12 cellular contexts compared by ENCODE assay signal in the genomic region with DNA sequence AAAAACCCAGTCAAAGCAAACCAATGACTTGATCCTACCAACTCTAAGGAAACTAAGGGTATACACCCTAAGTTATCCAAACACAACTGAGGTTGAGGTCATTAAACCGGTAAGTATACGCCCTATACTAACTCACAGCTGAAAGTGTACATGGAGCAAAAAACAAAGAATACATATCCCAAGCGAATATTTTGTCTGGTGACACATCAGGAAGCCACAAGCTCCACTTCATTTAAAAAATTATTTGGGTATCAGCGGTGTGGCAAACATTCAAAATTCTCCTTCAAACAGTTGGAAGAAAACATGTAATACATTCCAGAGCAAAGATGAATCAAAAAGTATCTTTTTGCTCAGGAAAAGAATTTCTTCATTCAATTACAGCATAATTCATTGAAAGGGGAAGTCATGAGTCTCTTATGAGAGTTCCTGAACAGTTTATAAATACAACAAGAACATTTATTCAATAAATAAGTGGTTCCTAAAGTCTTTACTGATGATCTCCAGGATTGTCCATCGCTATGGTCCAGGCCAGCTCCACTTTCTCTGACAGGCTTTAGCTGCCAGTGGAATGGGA. TPM values are rescaled to one million over a fixed set of nuclear protein-coding genes. Genes with fewer than 3 reads are reported as not detected.
A peak's percentile ranks its signal among the peaks of the same experiment; 100 is the strongest.
DNase-seq lines count a peak whose midpoint lies in the region; ATAC-seq and TF ChIP-seq lines count a peak whose summit lies in the region.
"Had no signal": no experiment of that assay in that cellular context is flagged by ENCODE, and none has a peak within 500 bp of the region (broad histone marks: within the 10 kb centered on the region; RNA-seq: fewer than 3 reads in every experiment).

No MANE protein-coding gene starts in this region.

- H3K4me3 ChIP-seq in CD4-positive, CD25-positive, alpha-beta regulatory T cell (ENCODE audit: low read depth, low read length) = peak overlapping the region; percentile 60
- H3K4me3 ChIP-seq in GM23248 (no peak overlapping the region), MG63 (no peak overlapping the region)
- H3K4me3 ChIP-seq: breast epithelium, prostate gland had no signal

- H3K4me3 Mint-ChIP-seq in CD4-positive, CD25-positive, alpha-beta regulatory T cell = peak overlapping the region in 3 of 4 donors; percentile 24 to 64 (median 44)
- H3K4me3 Mint-ChIP-seq in activated naive CD8-positive, alpha-beta T cell treated with anti-CD3 and anti-CD28 coated beads for 36 hours = peak overlapping the region; percentile 37
- H3K4me3 Mint-ChIP-seq in natural killer cell (peak overlapping the region; percentile 49), Calu3 (ENCODE audit: low read depth, unreplicated experiment) (no peak overlapping the region)
- H3K4me3 Mint-ChIP-seq: mesothelial cell of epicardium had no signal

- no TSS peak for BruUV-seq in Calu3 (replicated peaks; lab: Mats Ljungman, UMichigan)

- peaks cover 65% of the 10 kb centered on the region for H3K4me1 ChIP-seq in CD4-positive, CD25-positive, alpha-beta regulatory T cell (ENCODE audit: control insufficient read depth, insufficient read depth, low read length, poor library complexity, severe bottlenecking)
- H3K4me1 ChIP-seq in GM23248 (ENCODE audit: insufficient read depth) = no peaks in the 10 kb centered on the region
- H3K4me1 ChIP-seq: breast epithelium, prostate gland had no signal

- ATAC-seq in CD4-positive, CD25-positive, alpha-beta regulatory T cell (ENCODE audit: low read depth in 2 of 2) = no peak
- ATAC-seq in natural killer cell = no peak

- peaks cover 0 to 4% (median 0%) of the 10 kb centered on the region in 7 donors for H3K9me3 Mint-ChIP-seq in CD4-positive, CD25-positive, alpha-beta regulatory T cell
- peaks cover 11% of the 10 kb centered on the region for H3K9me3 Mint-ChIP-seq in activated naive CD8-positive, alpha-beta T cell treated with anti-CD3 and anti-CD28 coated beads for 36 hours
- H3K9me3 Mint-ChIP-seq in natural killer cell (no peaks in the 10 kb centered on the region), Calu3 (ENCODE audit: low read depth, unreplicated experiment) (no peaks in the 10 kb centered on the region)
- H3K9me3 Mint-ChIP-seq: mesothelial cell of epicardium had no signal

- TF ChIP-seq CTCF in natural killer cell (IDR thresholded peaks at IDR 0.05) (no peak), Calu3 (IDR thresholded peaks at IDR 0.05; ENCODE audit: unreplicated experiment) (no peak)

- H3F3A ChIP-seq in GM23248 (ENCODE audit: insufficient read depth) = no peaks in the 10 kb centered on the region

- no peaks in the 10 kb centered on the region for H3K79me2 ChIP-seq in GM23248 (ENCODE audit: insufficient read depth)

- peaks cover 6 to 45% (median 21%) of the 10 kb centered on the region in 4 donors for H3K4me1 Mint-ChIP-seq in CD4-positive, CD25-positive, alpha-beta regulatory T cell
- peaks cover 32% of the 10 kb centered on the region for H3K4me1 Mint-ChIP-seq in activated naive CD8-positive, alpha-beta T cell treated with anti-CD3 and anti-CD28 coated beads for 36 hours
- peaks cover 38 to 39% of the 10 kb centered on the region in 2 donors for H3K4me1 Mint-ChIP-seq in natural killer cell
- no peaks in the 10 kb centered on the region for H3K4me1 Mint-ChIP-seq in Calu3 (ENCODE audit: low read depth, unreplicated experiment)

- H3K27ac ChIP-seq in CD4-positive, CD25-positive, alpha-beta regulatory T cell (ENCODE audit: insufficient read depth, low read length, poor library complexity, severe bottlenecking) = peak overlapping the region; percentile 88
- no peak overlapping the region for H3K27ac ChIP-seq in GM23248
- H3K27ac ChIP-seq: breast epithelium had no signal

- 67 to 70% methylated on average over 5 of the region's 5 CpGs for WGBS in GM23248 (ENCODE audit: low coverage in 1 of 2, low lambda C conversion rate in 2 of 2, missing lambda C conversion rate in 2 of 2), 2 experiments

- H3K36me3 Mint-ChIP-seq in CD4-positive, CD25-positive, alpha-beta regulatory T cell = peaks cover 21% of the 10 kb centered on the region
- H3K36me3 Mint-ChIP-seq in activated naive CD8-positive, alpha-beta T cell treated with anti-CD3 and anti-CD28 coated beads for 36 hours = peaks cover 66% of the 10 kb centered on the region
- H3K36me3 Mint-ChIP-seq in natural killer cell = no peaks in the 10 kb centered on the region
- H3K36me3 Mint-ChIP-seq in Calu3 (ENCODE audit: insufficient read depth, unreplicated experiment) = no peaks in the 10 kb centered on the region

- intact Hi-C loops in natural killer cell (cut with micrococcal nuclease) = loop anchor here (10.0 kb wide), 1 partner anchor 225 kb away; no protein-coding TSS in a partner anchor
- intact Hi-C loops in Calu3 (cut with micrococcal nuclease; ENCODE audit: unreplicated experiment) = no loop called here

- no peaks in the 10 kb centered on the region for H3K9me2 ChIP-seq in GM23248 (ENCODE audit: insufficient read depth)

- no peak overlapping the region for H3K4me2 ChIP-seq in GM23248 (ENCODE audit: unreplicated experiment)

- H3K9ac ChIP-seq in GM23248 = no peak overlapping the region

- H3K27me3 ChIP-seq in CD4-positive, CD25-positive, alpha-beta regulatory T cell (ENCODE audit: control insufficient read depth, insufficient read depth, low read length) = no peaks in the 10 kb centered on the region
- H3K27me3 ChIP-seq in GM23248 (replicated peaks; ENCODE audit: insufficient read depth) = peaks cover 18% of the 10 kb centered on the region
- no peaks in the 10 kb centered on the region for H3K27me3 ChIP-seq in MG63
- H3K27me3 ChIP-seq: breast epithelium had no signal

- DNase-seq in CD4-positive, CD25-positive, alpha-beta regulatory T cell = no peak
- peak; percentile 50 for DNase-seq in GM23248
- DNase-seq in activated naive CD8-positive, alpha-beta T cell treated with anti-CD3 and anti-CD28 coated beads for 36 hours = no peak
- DNase-seq in natural killer cell = no peak
- no peak for DNase-seq in Calu3
- DNase-seq in kidney tubule cell (ENCODE audit: low spot score) = no peak
- DNase-seq in MG63 = no peak
- DNase-seq: erythroblast, NCI-H446 treated with DMSO at 0.1 percent for 48 hours had no signal

- H3K27me3 Mint-ChIP-seq in CD4-positive, CD25-positive, alpha-beta regulatory T cell = no peaks in the 10 kb centered on the region
- H3K27me3 Mint-ChIP-seq in activated naive CD8-positive, alpha-beta T cell treated with anti-CD3 and anti-CD28 coated beads for 36 hours = no peaks in the 10 kb centered on the region
- H3K27me3 Mint-ChIP-seq in natural killer cell (ENCODE audit: low read depth in 2 of 2) (peaks cover 3 to 11% of the 10 kb centered on the region in 2 donors), Calu3 (ENCODE audit: unreplicated experiment) (no peaks in the 10 kb centered on the region)

- H3K9me3 ChIP-seq in CD4-positive, CD25-positive, alpha-beta regulatory T cell (ENCODE audit: control insufficient read depth in 2 of 2, low read length in 2 of 2) = no peaks in the 10 kb centered on the region
- H3K9me3 ChIP-seq in GM23248 (ENCODE audit: low read depth) (no peaks in the 10 kb centered on the region), MG63 (no peaks in the 10 kb centered on the region)
- H3K9me3 ChIP-seq: breast epithelium, prostate gland had no signal

- no peak overlapping the region for H2AFZ ChIP-seq in GM23248

- peaks cover 37% of the 10 kb centered on the region for H3K36me3 ChIP-seq in CD4-positive, CD25-positive, alpha-beta regulatory T cell (ENCODE audit: control insufficient read depth, insufficient read depth, low read length)
- H3K36me3 ChIP-seq in GM23248 (ENCODE audit: low read depth) (no peaks in the 10 kb centered on the region), MG63 (no peaks in the 10 kb centered on the region)
- H3K36me3 ChIP-seq: breast epithelium, prostate gland had no signal

- no peaks in the 10 kb centered on the region for H4K20me1 ChIP-seq in GM23248 (ENCODE audit: insufficient read depth)

- CTCF ChIA-PET in Calu3 (lab: Charles Lee) = no interaction called here

- H3K27ac Mint-ChIP-seq in CD4-positive, CD25-positive, alpha-beta regulatory T cell = peak overlapping the region in 2 of 3 donors; percentile 89 to 93
- no peak overlapping the region for H3K27ac Mint-ChIP-seq in activated naive CD8-positive, alpha-beta T cell treated with anti-CD3 and anti-CD28 coated beads for 36 hours
- H3K27ac Mint-ChIP-seq in natural killer cell = peak overlapping the region in 1 of 2 donors; percentile 34
- H3K27ac Mint-ChIP-seq in Calu3 (ENCODE audit: unreplicated experiment) = no peak overlapping the region
- H3K27ac Mint-ChIP-seq: mesothelial cell of epicardium had no signal

- in situ Hi-C loops in GM23248 (cut with MboI) = no loop called here

RNA-seq across cellular contexts. Expression of a gene that starts 4.5 kb away (rescaled TPM):
- 71.5 TPM for total RNA-seq in CD4-positive, CD25-positive, alpha-beta regulatory T cell
- polyA plus RNA-seq in CD4-positive, CD25-positive, alpha-beta regulatory T cell = 100 to 1,000 TPM; 169 to 200 (median 174) TPM
- total RNA-seq in GM23248 (2014; rRNA removed; shearing (Covaris generic)) = not detected in 2 replicates
- not detected in 2 replicates for polyA plus RNA-seq in GM23248 (2016; fragmentation: Nextera tagmentation; extraction: Ambion mirVana)
- total RNA-seq in activated naive CD8-positive, alpha-beta T cell treated with anti-CD3 and anti-CD28 coated beads for 36 hours = 100 to 1,000 TPM; 148 to 150 TPM
- total RNA-seq in natural killer cell (10 to 100 TPM in 2 of 3 donors, 1 to 10 TPM in 1; 7.1 to 27.8 (median 12.8) TPM), Calu3 (2022) (0.07 TPM in 1 of 2 replicates, not detected in the other)
- total RNA-seq in MG63 (2014; rRNA removed; shearing (Covaris generic); ENCODE audit: low replicate concordance) = not detected in 2 replicates
- total RNA-seq: mesothelial cell of epicardium had no signal

RNA-seq across cellular contexts. Expression of a gene that starts 22.8 kb away (rescaled TPM):
- 16.1 TPM for total RNA-seq in CD4-positive, CD25-positive, alpha-beta regulatory T cell
- polyA plus RNA-seq in CD4-positive, CD25-positive, alpha-beta regulatory T cell = 10 to 100 TPM in 1 of 4 donors, 1 to 10 TPM in 3; 4.5 to 12.2 (median 6.3) TPM
- total RNA-seq in GM23248 (2014; rRNA removed; shearing (Covaris generic)) = 1.3 and 2.4 TPM in 2 replicates
- 0.72 and 0.78 TPM in 2 replicates for polyA plus RNA-seq in GM23248 (2016; fragmentation: Nextera tagmentation; extraction: Ambion mirVana)
- total RNA-seq in activated naive CD8-positive, alpha-beta T cell treated with anti-CD3 and anti-CD28 coated beads for 36 hours = 10 to 100 TPM; 49.1 to 50.7 TPM
- total RNA-seq in natural killer cell = 1 to 10 TPM; 6.3 to 7.5 (median 6.7) TPM
- total RNA-seq in Calu3 (2022) = 5.9 and 6.9 TPM in 2 replicates
- 1.3 and 1.6 TPM in 2 replicates for total RNA-seq in MG63 (2014; rRNA removed; shearing (Covaris generic); ENCODE audit: low replicate concordance)

RNA-seq across cellular contexts. Expression of a gene that starts 34.7 kb away (rescaled TPM):
- total RNA-seq in CD4-positive, CD25-positive, alpha-beta regulatory T cell = 1.0 TPM
- polyA plus RNA-seq in CD4-positive, CD25-positive, alpha-beta regulatory T cell = under 1 TPM in 1 of 4 donors, not detected in 3; 0.37 TPM
- total RNA-seq in GM23248 (2014; rRNA removed; shearing (Covaris generic)) = not detected in 2 replicates
- polyA plus RNA-seq in GM23248 (2016; fragmentation: Nextera tagmentation; extraction: Ambion mirVana) = not detected in 2 replicates
- 10 to 100 TPM; 18.8 to 20.1 TPM for total RNA-seq in activated naive CD8-positive, alpha-beta T cell treated with anti-CD3 and anti-CD28 coated beads for 36 hours
- under 1 TPM in 2 of 3 donors, not detected in 1; 0.49 to 0.58 TPM for total RNA-seq in natural killer cell
- total RNA-seq in Calu3 (2022) = 69.6 and 81.7 TPM in 2 replicates
- not detected in 2 replicates for total RNA-seq in MG63 (2014; rRNA removed; shearing (Covaris generic); ENCODE audit: low replicate concordance)

RNA-seq across cellular contexts. Expression of a gene that starts 52.9 kb away (rescaled TPM):
- not detected for total RNA-seq in CD4-positive, CD25-positive, alpha-beta regulatory T cell
- not detected for polyA plus RNA-seq in CD4-positive, CD25-positive, alpha-beta regulatory T cell
- total RNA-seq in GM23248 (2014; rRNA removed; shearing (Covaris generic)) = not detected in 2 replicates
- polyA plus RNA-seq in GM23248 (2016; fragmentation: Nextera tagmentation; extraction: Ambion mirVana) = not detected in 2 replicates
- not detected for total RNA-seq in activated naive CD8-positive, alpha-beta T cell treated with anti-CD3 and anti-CD28 coated beads for 36 hours
- total RNA-seq in natural killer cell (not detected), Calu3 (2022) (not detected in 2 replicates)
- total RNA-seq in MG63 (2014; rRNA removed; shearing (Covaris generic); ENCODE audit: low replicate concordance) = not detected in 2 replicates

Comparison
In these comparisons a context has a peak if more than half of its experiments do, and no peak if none do; other contexts are left out.
1. H3K27ac Mint-ChIP-seq: peak in CD4-positive, CD25-positive, alpha-beta regulatory T cell (2 of 3); none in activated naive CD8-positive, alpha-beta T cell treated with anti-CD3 and anti-CD28 coated beads for 36 hours (single experiment) and Calu3 (single experiment).